8 cellular contexts compared by ENCODE assay signal in the genomic region with DNA sequence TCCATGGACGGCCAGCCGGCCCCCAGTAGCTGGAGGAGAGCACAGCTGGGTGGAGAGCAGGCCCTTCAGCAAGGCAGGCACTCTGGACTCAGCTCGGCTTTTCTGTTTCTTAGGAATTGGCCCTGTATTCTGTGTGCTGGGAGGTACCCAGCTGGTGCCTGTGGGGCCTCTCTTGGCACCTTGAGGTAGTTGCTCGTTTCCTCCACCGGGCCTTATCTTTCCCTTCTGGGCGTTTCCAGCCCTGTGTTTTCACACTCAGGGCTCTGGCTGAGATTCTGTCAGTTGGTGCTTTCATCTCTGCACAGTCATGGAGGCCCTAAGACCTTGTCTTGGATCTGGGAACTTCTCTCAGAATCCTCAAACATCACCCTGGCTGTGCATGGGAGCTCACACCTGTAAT. TPM values are rescaled to one million over a fixed set of nuclear protein-coding genes. Genes with fewer than 3 reads are reported as not detected.
"Had no signal": no experiment of that assay in that cellular context is flagged by ENCODE, and none has a peak within 500 bp of the region (broad histone marks: within the 10 kb centered on the region; RNA-seq: fewer than 3 reads in every experiment).

No MANE protein-coding gene starts in this region.

RNA-seq across cellular contexts. Expression of gene CEMP1, which starts 36.3 kb away (rescaled TPM):
- total RNA-seq: PC-3, Right ventricle myocardium inferior, Right ventricle myocardium superior, RPMI7951, SJCRH30, SJSA1, SK-MEL-5 had no signal
- polyA plus RNA-seq: SK-N-SH had no signal
